Comparison of ENCODE assay signal across 22 cellular contexts in genomic region chr11:16186680-16187079, GRCh38.
"Had no signal": no experiment of that assay in that cellular context is flagged by ENCODE, and none has a peak within 500 bp of the region (broad histone marks: within the 10 kb centered on the region; RNA-seq: fewer than 3 reads in every experiment).

No MANE protein-coding gene starts in this region.

- H3K4me1 ChIP-seq: pancreas, thyroid gland had no signal

- H3K9me3 ChIP-seq: pancreas, thyroid gland had no signal

- H3K27me3 ChIP-seq: brain microvascular endothelial cell, pancreas, thyroid gland had no signal

- ATAC-seq: activated CD8-positive, alpha-beta T cell treated with anti-CD3 and anti-CD28 coated beads for 36 hours; activated T-cell treated with anti-CD3 and anti-CD28 coated beads, Interleukin-2, amount 50 U/mL, for 72 hours; stimulated activated memory B cell treated with anti-CD40 and anti-IgM and Interleukin-4, amounts not matched to agents 10 μg/mL and 1 μg/mL and 100 μg/mL, for 72 hours; WTC11 had no signal

- H3K27ac ChIP-seq: brain microvascular endothelial cell, pancreas, thyroid gland had no signal

- DNase-seq: activated CD4-positive, alpha-beta T cell treated with anti-CD3 and anti-CD28 coated beads for 4 hours; activated CD8-positive, alpha-beta T cell treated with anti-CD3 and anti-CD28 coated beads for 36 hours; activated gamma-delta T cell treated with Interleukin-2 at 50 U/mL for 16 hours; activated naive CD8-positive, alpha-beta T cell treated with anti-CD3 and anti-CD28 coated beads for 36 hours; activated T-cell treated with anti-CD3 and anti-CD28 coated beads, Interleukin-2, amount 50 U/mL, for 72 hours; amygdala; brain microvascular endothelial cell; cortex of kidney; effector CD4-positive, alpha-beta T cell; foreskin fibroblast; glutamatergic neuron; midbrain; naive B cell; stimulated activated CD4-positive, alpha-beta T cell treated with anti-CD3 and anti-CD28 coated beads, Interleukin-2, amount 100 ng/mL, for 48 hours; thyroid gland had no signal

- H3K4me3 ChIP-seq: lung, pancreas, thyroid gland had no signal

- H3K36me3 ChIP-seq: brain microvascular endothelial cell, pancreas, thyroid gland had no signal

- FAIRE-seq: endothelial cell of umbilical vein, pancreas, TTC549, urothelium cell line had no signal
